16 cellular contexts compared by ENCODE assay signal in genomic region chr4:111930658-111931057, GRCh38.
DNase-seq lines count a peak whose midpoint lies in the region; ATAC-seq lines count a peak whose summit lies in the region.
"Had no signal": no experiment of that assay in that cellular context is flagged by ENCODE, and none has a peak within 500 bp of the region (broad histone marks: within the 10 kb centered on the region; RNA-seq: fewer than 3 reads in every experiment).

No MANE protein-coding gene starts in this region.

- H4K91ac ChIP-seq in neuronal stem cell (ENCODE audit: low read depth, low read length, poor library complexity), result no peak overlapping the region

- H3K4ac ChIP-seq in neuronal stem cell (ENCODE audit: low read length), result no peak overlapping the region

- no peak overlapping the region for H3K9ac ChIP-seq in neuronal stem cell (ENCODE audit: low read depth, low read length, poor library complexity)

- ATAC-seq in HG02610 (IDR thresholded peaks at IDR 0.05; ENCODE audit: unreplicated experiment), result peak; percentile 98
- peak; percentile 99 for ATAC-seq in HG03457 (IDR thresholded peaks at IDR 0.05; ENCODE audit: unreplicated experiment)
- ATAC-seq in naive B cell (ENCODE audit: low read depth in 2 of 2), result peak; percentile 72 to 83
- ATAC-seq: upper lobe of right lung had no signal

- H2BK12ac ChIP-seq in neuronal stem cell (ENCODE audit: low read length), result no peak overlapping the region

- DNase-seq in SIG-M5 treated with dmso at 0.1 percent for 504 hours (lab: John Stamatoyannopoulos, UW; ENCODE audit: unreplicated experiment) (peak; percentile 56), SIG-M5 (lab: John Stamatoyannopoulos, UW) (no peak), naive B cell (peak; percentile 21), kidney glomerular epithelial cell (lab: John Stamatoyannopoulos, UW) (no peak), neuronal stem cell (ENCODE audit: low spot score) (no peak)
- DNase-seq in activated CD4-positive, alpha-beta T cell treated with anti-CD3 and anti-CD28 coated beads, Interleukin-2, amount 50 U/mL, for 48 hours, result no peak
- DNase-seq: 8988T; activated effector memory CD4-positive, alpha-beta T cell treated with anti-CD3 and anti-CD28 coated beads, Interleukin-2, amount 50 U/mL, for 16 hours; IMR-90; NCI-H774; stimulated activated CD4-positive, alpha-beta T cell treated with anti-CD3 and anti-CD28 coated beads, Interleukin-4, amount 100 ng/mL, for 1 hour; upper lobe of right lung; WERI-Rb-1 had no signal

- H3K18ac ChIP-seq in neuronal stem cell (ENCODE audit: low read length), result no peak overlapping the region

- no peak overlapping the region for H2AK5ac ChIP-seq in neuronal stem cell (ENCODE audit: low read depth, low read length)

- no peaks in the 10 kb centered on the region for H3K9me3 ChIP-seq in neuronal stem cell (replicated peaks in 1 of 2; ENCODE audit: control insufficient read depth in 2 of 2, insufficient read depth in 1 of 2, low read depth in 1 of 2, low read length in 2 of 2)
- H3K9me3 ChIP-seq: neutrophil, upper lobe of right lung had no signal

- no CpG with 5 or more reads among the region's 2 CpGs for WGBS in neuronal stem cell (ENCODE audit: extremely low coverage in 2 of 2, insufficient read length in 2 of 2, insufficient replicate concordance in 1 of 2), 2 donors

- no peak overlapping the region for H4K8ac ChIP-seq in neuronal stem cell (ENCODE audit: low read depth, low read length)

- H3K27ac Mint-ChIP-seq in naive B cell, result no peak overlapping the region

- H3K36me3 Mint-ChIP-seq in naive B cell, result no peaks in the 10 kb centered on the region

- H2AFZ ChIP-seq in neuronal stem cell (ENCODE audit: low read length), result no peak overlapping the region

- H2BK15ac ChIP-seq in neuronal stem cell (ENCODE audit: low read length), result no peak overlapping the region

- H2BK120ac ChIP-seq in neuronal stem cell (ENCODE audit: low read depth, low read length), result no peak overlapping the region

- peaks cover 13 to 16% (median 14%) of the 10 kb centered on the region in 3 donors for H3K27me3 Mint-ChIP-seq in naive B cell

- no peak overlapping the region for H3K27ac ChIP-seq in neuronal stem cell (replicated peaks; ENCODE audit: low read length)
- H3K27ac ChIP-seq: neutrophil, upper lobe of right lung, WERI-Rb-1 had no signal

- no peak overlapping the region for H3K4me3 Mint-ChIP-seq in naive B cell

- no peak overlapping the region for H3K4me2 ChIP-seq in neuronal stem cell (ENCODE audit: insufficient read depth, low read length, poor library complexity, severe bottlenecking)

- H3K23ac ChIP-seq in neuronal stem cell (ENCODE audit: low read depth, low read length, poor library complexity), result no peak overlapping the region

- no peaks in the 10 kb centered on the region for H3K4me1 ChIP-seq in neuronal stem cell (ENCODE audit: control insufficient read depth in 2 of 2, insufficient read depth in 1 of 2, low read depth in 1 of 2, low read length in 2 of 2)
- H3K4me1 ChIP-seq: upper lobe of right lung had no signal

- H3K4me1 Mint-ChIP-seq in naive B cell, result peaks cover 0 to 4% (median 0%) of the 10 kb centered on the region in 3 donors

- no peaks in the 10 kb centered on the region for H3K27me3 ChIP-seq in neuronal stem cell (ENCODE audit: control insufficient read depth in 3 of 3, insufficient read depth in 3 of 3, low read depth in 1 of 3, low read length in 3 of 3)

- no peaks in the 10 kb centered on the region for H3K9me3 Mint-ChIP-seq in naive B cell

- no peak overlapping the region for H3K14ac ChIP-seq in neuronal stem cell (ENCODE audit: low read length)

- no peaks in the 10 kb centered on the region for H3K36me3 ChIP-seq in neuronal stem cell (replicated peaks in 1 of 2; ENCODE audit: control insufficient read depth in 2 of 2, insufficient read depth in 2 of 2, low read length in 2 of 2)
- H3K36me3 ChIP-seq: neutrophil, upper lobe of right lung, WERI-Rb-1 had no signal

- H3K4me3 ChIP-seq in neuronal stem cell (ENCODE audit: low read length in 2 of 2), result no peak overlapping the region
- H3K4me3 ChIP-seq: upper lobe of right lung had no signal

- H2BK5ac ChIP-seq in neuronal stem cell (ENCODE audit: low read length), result no peak overlapping the region

- no peaks in the 10 kb centered on the region for H3K79me1 ChIP-seq in neuronal stem cell (ENCODE audit: low read depth, low read length)

Comparison
In these comparisons a context has a peak if more than half of its experiments do, and no peak if none do; other contexts are left out.
1. DNase-seq: peak in SIG-M5 treated with dmso at 0.1 percent for 504 hours (single experiment) and naive B cell (single experiment); none in SIG-M5 (single experiment), kidney glomerular epithelial cell (single experiment), neuronal stem cell (single experiment) and activated CD4-positive, alpha-beta T cell treated with anti-CD3 and anti-CD28 coated beads, Interleukin-2, amount 50 U/mL, for 48 hours (0 of 2).
2. Peak in every context shown above with its lines, with median percentiles within 50 percentile points of each other: ATAC-seq.